In the genomic region with DNA sequence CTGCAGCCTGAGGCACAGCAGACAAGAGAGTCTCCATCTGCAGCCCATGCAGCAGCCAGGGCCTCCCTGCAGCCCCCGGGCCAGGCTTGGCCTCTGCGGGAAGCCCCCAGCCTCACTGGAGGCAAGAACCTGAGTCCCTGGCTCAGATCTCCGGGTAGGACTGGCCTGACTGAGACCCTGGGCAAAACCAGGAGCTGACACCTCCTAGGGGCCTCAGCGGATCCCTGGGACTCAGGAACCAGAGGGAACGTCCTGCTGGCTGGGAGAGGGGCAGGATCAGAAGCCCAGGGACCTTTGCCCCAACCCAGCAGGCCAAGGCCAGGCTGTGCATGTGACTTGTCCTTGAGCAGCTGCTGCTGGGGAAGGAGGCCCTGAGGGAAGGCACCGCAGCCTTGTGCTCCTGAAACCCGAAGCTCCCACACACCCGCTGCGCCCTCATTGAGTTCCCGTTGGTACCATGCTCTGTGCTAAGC, we compare ENCODE assay signal across 15 cellular contexts. TPM values are rescaled to one million over a fixed set of nuclear protein-coding genes. Genes with fewer than 3 reads are reported as not detected.
"Had no signal": no experiment of that assay in that cellular context is flagged by ENCODE, and none has a peak within 500 bp of the region (broad histone marks: within the 10 kb centered on the region; RNA-seq: fewer than 3 reads in every experiment).

No MANE protein-coding gene starts in this region.

- ATAC-seq: stimulated activated naive B cell treated with anti-CD40 and anti-IgM and Interleukin-4, amounts not matched to agents 10 μg/mL and 1 μg/mL and 100 μg/mL, for 72 hours had no signal

- H3K4me2 ChIP-seq: hepatocyte had no signal

- H3K4me1 ChIP-seq: tibial nerve had no signal

- H3K27me3 ChIP-seq: hepatocyte had no signal

- H3K9me3 ChIP-seq: esophagus muscularis mucosa, tibial nerve had no signal

- DNase-seq: activated CD4-positive, alpha-beta T cell treated with anti-CD3 and anti-CD28 coated beads, Interleukin-2, amount 10 ng/mL, durations not matched to agents 7 days and 5 days; activated CD8-positive, alpha-beta memory T cell treated with anti-CD3 and anti-CD28 coated beads, Interleukin-2, amount 50 U/mL, for 48 hours; activated naive CD4-positive, alpha-beta T cell; kidney glomerular epithelial cell; stimulated activated CD4-positive, alpha-beta T cell treated with anti-CD3 and anti-CD28 coated beads, Interleukin-2, amount 100 ng/mL, for 48 hours; stimulated activated naive B cell treated with anti-CD40 and anti-IgM and Interleukin-4, amounts not matched to agents 10 μg/mL and 1 μg/mL and 100 μg/mL, for 72 hours had no signal

- H3K27ac ChIP-seq: esophagus muscularis mucosa, hepatocyte, tibial nerve had no signal

- H2AFZ ChIP-seq: hepatocyte had no signal

- H3K36me3 ChIP-seq: esophagus muscularis mucosa, tibial nerve had no signal

- H3K4me3 ChIP-seq: esophagus muscularis mucosa, hepatocyte, tibial nerve had no signal

RNA-seq across cellular contexts. Expression of gene PRSS21, which starts 1.7 kb away (rescaled TPM):
- total RNA-seq: esophagus muscularis mucosa, glomerular endothelial cell, hepatocyte, osteocyte, tibial nerve had no signal
- polyA plus RNA-seq: hepatocyte, neural cell had no signal

RNA-seq across cellular contexts. Expression of gene ZG16B, which starts 14.8 kb away (rescaled TPM):
- total RNA-seq: esophagus muscularis mucosa, osteocyte, tibial nerve had no signal
- polyA plus RNA-seq: neural cell had no signal

RNA-seq across cellular contexts. Expression of gene PRSS41, which starts 17.1 kb away (rescaled TPM):
- total RNA-seq: activated CD4-positive, alpha-beta T cell treated with anti-CD3 and anti-CD28 coated beads, Interleukin-2, amount 10 ng/mL, durations not matched to agents 7 days and 5 days; esophagus muscularis mucosa; glomerular endothelial cell; hepatocyte; lower leg skin; osteocyte; pulmonary artery endothelial cell; tibial nerve had no signal
- polyA plus RNA-seq: adipose tissue, hepatocyte, neural cell had no signal

RNA-seq across cellular contexts. Expression of gene PRSS33, which starts 28.0 kb away (rescaled TPM):
- total RNA-seq: activated CD4-positive, alpha-beta T cell treated with anti-CD3 and anti-CD28 coated beads, Interleukin-2, amount 10 ng/mL, durations not matched to agents 7 days and 5 days; esophagus muscularis mucosa; glomerular endothelial cell; hepatocyte; lower leg skin; osteocyte; pulmonary artery endothelial cell; tibial nerve had no signal
- polyA plus RNA-seq: adipose tissue, hepatocyte, neural cell had no signal
